Comparison of ENCODE assay signal across 13 cellular contexts in genomic region chr13:33536639-33537425, GRCh38.
A peak's percentile ranks its signal among the peaks of the same experiment; 100 is the strongest.
DNase-seq lines count a peak whose midpoint lies in the region; ATAC-seq, FAIRE-seq and TF ChIP-seq lines count a peak whose summit lies in the region.
"Had no signal": no experiment of that assay in that cellular context is flagged by ENCODE, and none has a peak within 500 bp of the region (broad histone marks: within the 10 kb centered on the region; RNA-seq: fewer than 3 reads in every experiment).

No MANE protein-coding gene starts in this region.

- TF ChIP-seq EP300 in gastroesophageal sphincter (IDR thresholded peaks at IDR 0.05): no peak

- WGBS in gastroesophageal sphincter (ENCODE audit: low coverage in 1 of 2), 2 donors: 44 to 52% methylated on average over 7 of the region's 7 CpGs
- 40 to 50% (median 44%) methylated on average over 7 of the region's 7 CpGs for WGBS in small intestine, 3 donors

- TF ChIP-seq CTCF in gastroesophageal sphincter (IDR thresholded peaks at IDR 0.05) (no peak), right atrium auricular region (IDR thresholded peaks at IDR 0.05) (no peak), GM20000 (IDR thresholded peaks at IDR 0.05; ENCODE audit: extremely low read depth, missing control alignments) (no peak)

- FAIRE-seq in small intestine (lab: Jason Lieb, UNC): peak; percentile 59

- H3K9ac ChIP-seq in adipocyte (ENCODE audit: low read length): no peak overlapping the region

- no peak overlapping the region for H3K4me3 ChIP-seq in adipocyte (ENCODE audit: low read length)
- peak overlapping the region; percentile 14 to 18 for H3K4me3 ChIP-seq in gastroesophageal sphincter
- H3K4me3 ChIP-seq in small intestine (ENCODE audit: low read depth in 1 of 2, low read length in 2 of 2): no peak overlapping the region
- H3K4me3 ChIP-seq in right atrium auricular region: no peak overlapping the region

- H3K4me1 ChIP-seq in adipocyte (ENCODE audit: control insufficient read depth, insufficient read depth, low read length) (peaks cover 12% of the 10 kb centered on the region), gastroesophageal sphincter (peaks cover 3 to 62% (median 15%) of the 10 kb centered on the region in 3 donors), small intestine (ENCODE audit: control insufficient read depth in 2 of 2, insufficient read depth in 1 of 2, low read depth in 1 of 2, low read length in 1 of 2) (peaks cover 0 to 3% of the 10 kb centered on the region in 2 donors), right atrium auricular region (peaks cover 0 to 21% of the 10 kb centered on the region in 2 donors)

- H3K27ac ChIP-seq in gastroesophageal sphincter (peak overlapping the region in 3 of 4 donors; percentile 74 to 92 (median 91)), small intestine (ENCODE audit: low read depth in 1 of 2, low read length in 1 of 2) (peak overlapping the region; percentile 37 to 48), right atrium auricular region (no peak overlapping the region)

- H3K9me3 ChIP-seq in adipocyte (ENCODE audit: control insufficient read depth, low read length) (no peaks in the 10 kb centered on the region), gastroesophageal sphincter (no peaks in the 10 kb centered on the region), small intestine (ENCODE audit: control insufficient read depth, low read depth) (no peaks in the 10 kb centered on the region), right atrium auricular region (no peaks in the 10 kb centered on the region)

- DNase-seq in ELR (ENCODE audit: low read depth) (peak; percentile 83), adipocyte (ENCODE audit: low read depth) (peak; percentile 61), small intestine (peak; percentile 64), right atrium auricular region (ENCODE audit: low spot score) (no peak), GM20000 (ENCODE audit: low spot score) (no peak)
- DNase-seq: activated T-cell treated with anti-CD3 and anti-CD28 coated beads, Interleukin-2, amount 50 U/mL, for 48 hours; DND-41; GOT3; islet precursor cell; MM.1S had no signal

- ATAC-seq in gastroesophageal sphincter (no peak), HG03045 (IDR thresholded peaks at IDR 0.05; ENCODE audit: unreplicated experiment) (no peak), HG02763 (IDR thresholded peaks at IDR 0.05; ENCODE audit: unreplicated experiment) (no peak)

- H3K36me3 ChIP-seq in adipocyte (ENCODE audit: control insufficient read depth, insufficient read depth, low read length, severe bottlenecking) (no peaks in the 10 kb centered on the region), gastroesophageal sphincter (no peaks in the 10 kb centered on the region), small intestine (ENCODE audit: control insufficient read depth in 2 of 2, insufficient read depth in 2 of 2, low read length in 2 of 2) (no peaks in the 10 kb centered on the region), right atrium auricular region (no peaks in the 10 kb centered on the region)

- no peak for TF ChIP-seq POLR2A in gastroesophageal sphincter (IDR thresholded peaks at IDR 0.05)

- H3K27me3 ChIP-seq in adipocyte (replicated peaks; ENCODE audit: control insufficient read depth, insufficient read depth, low read length) (no peaks in the 10 kb centered on the region), gastroesophageal sphincter (no peaks in the 10 kb centered on the region), small intestine (ENCODE audit: control insufficient read depth in 2 of 2, insufficient read depth in 2 of 2, low read length in 2 of 2) (no peaks in the 10 kb centered on the region), right atrium auricular region (no peaks in the 10 kb centered on the region)

Comparison
In these comparisons a context has a peak if more than half of its experiments do, and no peak if none do; other contexts are left out.
1. DNase-seq: peak in ELR (single experiment), adipocyte (single experiment) and small intestine (single experiment); none in right atrium auricular region (single experiment) and GM20000 (single experiment).
2. H3K4me3 ChIP-seq: peak in gastroesophageal sphincter (2 of 2); none in adipocyte (single experiment), small intestine (0 of 2) and right atrium auricular region (0 of 2).
3. H3K27ac ChIP-seq: peak in gastroesophageal sphincter (3 of 4) and small intestine (2 of 2); none in right atrium auricular region (0 of 2).